In genomic region chr2:36277146-36277808, GRCh38 we compare ENCODE assay signal across 12 cellular contexts.
DNase-seq lines count a peak whose midpoint lies in the region; ATAC-seq, FAIRE-seq and TF ChIP-seq lines count a peak whose summit lies in the region.
"Had no signal": no experiment of that assay in that cellular context is flagged by ENCODE, and none has a peak within 500 bp of the region (broad histone marks: within the 10 kb centered on the region; RNA-seq: fewer than 3 reads in every experiment).

No MANE protein-coding gene starts in this region.

- no peaks in the 10 kb centered on the region for H3K4me1 Mint-ChIP-seq in MCF 10A (ENCODE audit: insufficient read depth, unreplicated experiment)
- H3K4me1 Mint-ChIP-seq: CD4-positive, alpha-beta memory T cell had no signal

- H3K4me3 Mint-ChIP-seq in MCF 10A (ENCODE audit: unreplicated experiment): no peak overlapping the region
- H3K4me3 Mint-ChIP-seq: activated CD4-positive, alpha-beta T cell treated with anti-CD3 and anti-CD28 coated beads, Interleukin-2, amount 10 ng/mL, durations not matched to agents 7 days and 5 days; CD4-positive, alpha-beta memory T cell had no signal

- no peak overlapping the region for H2AFZ ChIP-seq in endothelial cell of umbilical vein (ENCODE audit: low read depth, low read length)

- TF ChIP-seq CTCF in MCF 10A (IDR thresholded peaks at IDR 0.05; ENCODE audit: unreplicated experiment) (no peak), breast epithelium (IDR thresholded peaks at IDR 0.05) (no peak), endothelial cell of umbilical vein (IDR thresholded peaks at IDR 0.05; ENCODE audit: extremely low read depth in 1 of 2, insufficient read depth in 1 of 2, low read depth in 1 of 2, low read length in 2 of 2) (no peak), upper lobe of left lung (IDR thresholded peaks at IDR 0.05) (no peak)

- H4K20me1 ChIP-seq in endothelial cell of umbilical vein (replicated peaks; ENCODE audit: control insufficient read depth, extremely low read depth, insufficient read depth, low read length): no peaks in the 10 kb centered on the region

- no peaks in the 10 kb centered on the region for H3K4me1 ChIP-seq in breast epithelium
- no peaks in the 10 kb centered on the region for H3K4me1 ChIP-seq in endothelial cell of umbilical vein (ENCODE audit: control insufficient read depth, extremely low read depth, insufficient read depth, low read length)
- H3K4me1 ChIP-seq in upper lobe of left lung: no peaks in the 10 kb centered on the region
- H3K4me1 ChIP-seq: heart left ventricle had no signal

- peak; percentile 68 for DNase-seq in MCF 10A (ENCODE audit: unreplicated experiment)
- no peak for DNase-seq in breast epithelium (ENCODE audit: low spot score in 2 of 2)
- DNase-seq in NCI-H226: peak; percentile 80
- peak; percentile 44 for DNase-seq in endothelial cell of umbilical vein (ENCODE audit: low read depth, low spot score)
- DNase-seq in stromal cell of bone marrow (ENCODE audit: low read depth): peak; percentile 78
- no peak for DNase-seq in upper lobe of left lung
- DNase-seq in NCI-H2171 treated with DMSO at 0.1 percent for 48 hours (lab: John Stamatoyannopoulos, UW): no peak
- no peak for DNase-seq in NCI-H187 treated with DMSO at 0.1 percent for 48 hours (lab: John Stamatoyannopoulos, UW)
- DNase-seq: activated CD4-positive, alpha-beta T cell treated with anti-CD3 and anti-CD28 coated beads, Interleukin-2, amount 10 ng/mL, durations not matched to agents 7 days and 5 days; CD4-positive, alpha-beta memory T cell; heart left ventricle; NCI-H2081 had no signal

- WGBS in upper lobe of left lung, 2 donors: 83 to 88% methylated on average over 3 of the region's 3 CpGs

- no peaks in the 10 kb centered on the region for H3K79me2 ChIP-seq in endothelial cell of umbilical vein (ENCODE audit: control insufficient read depth, insufficient read depth, low read length)

- ATAC-seq in upper lobe of left lung (ENCODE audit: low FRiP score in 2 of 2): no peak
- ATAC-seq: heart left ventricle had no signal

- H3K9me1 ChIP-seq in endothelial cell of umbilical vein (replicated peaks; ENCODE audit: control insufficient read depth, extremely low read depth, insufficient read depth, low read length): no peaks in the 10 kb centered on the region

- TF ChIP-seq EP300 in upper lobe of left lung (IDR thresholded peaks at IDR 0.05): no peak

- H3K36me3 ChIP-seq in breast epithelium (no peaks in the 10 kb centered on the region), endothelial cell of umbilical vein (ENCODE audit: control insufficient read depth in 2 of 2, extremely low read depth in 1 of 2, insufficient read depth in 2 of 2, low read length in 2 of 2) (no peaks in the 10 kb centered on the region), upper lobe of left lung (no peaks in the 10 kb centered on the region)
- H3K36me3 ChIP-seq: heart left ventricle had no signal

- CTCF ChIA-PET in MCF 10A (lab: Yijun Ruan, JAX): interaction anchor here (0.7 to 1.3 kb wide), 3 partner anchors 14 to 1732 kb away, joined by 3 read pairs; no protein-coding TSS in a partner anchor
- CTCF ChIA-PET in endothelial cell of umbilical vein (lab: Charles Lee): no interaction called here

- dilution Hi-C loops in endothelial cell of umbilical vein (cut with MboI; ENCODE audit: extremely low pct_ligation_motif_present, low sequenced_read_pairs): no loop called here

- H3K9me3 Mint-ChIP-seq in MCF 10A (ENCODE audit: unreplicated experiment): no peaks in the 10 kb centered on the region

- H3K4me3 ChIP-seq in breast epithelium: no peak overlapping the region
- H3K4me3 ChIP-seq in endothelial cell of umbilical vein (replicated peaks in 1 of 3; ENCODE audit: insufficient read depth in 1 of 3, low read depth in 1 of 3, low read length in 3 of 3): no peak overlapping the region
- H3K4me3 ChIP-seq in upper lobe of left lung: no peak overlapping the region
- H3K4me3 ChIP-seq: heart left ventricle had no signal

- no peak overlapping the region for H3K4me2 ChIP-seq in endothelial cell of umbilical vein (ENCODE audit: insufficient read depth, low read length)

- intact Hi-C loops in MCF 10A (cut with micrococcal nuclease) (no loop called here), breast epithelium (cut with DNase I; ENCODE audit: low total_unique reads) (no loop called here), endothelial cell of umbilical vein (cut with micrococcal nuclease) (no loop called here)

- H3K9me3 ChIP-seq in breast epithelium (peaks cover 0 to 21% of the 10 kb centered on the region in 2 donors), endothelial cell of umbilical vein (replicated peaks; ENCODE audit: control insufficient read depth, insufficient read depth, low read length) (no peaks in the 10 kb centered on the region), upper lobe of left lung (no peaks in the 10 kb centered on the region)

- TF ChIP-seq POLR2A in breast epithelium (IDR thresholded peaks at IDR 0.05) (no peak), endothelial cell of umbilical vein (IDR thresholded peaks at IDR 0.05; ENCODE audit: low read depth, low read length) (no peak), upper lobe of left lung (IDR thresholded peaks at IDR 0.05) (no peak)

- H3K27ac Mint-ChIP-seq in MCF 10A (ENCODE audit: low read depth, unreplicated experiment): no peak overlapping the region
- H3K27ac Mint-ChIP-seq: activated CD4-positive, alpha-beta T cell treated with anti-CD3 and anti-CD28 coated beads, Interleukin-2, amount 10 ng/mL, durations not matched to agents 7 days and 5 days; CD4-positive, alpha-beta memory T cell had no signal

- BruUV-seq in MCF 10A (replicated peaks; lab: Mats Ljungman, UMichigan) (no TSS peak), endothelial cell of umbilical vein (replicated peaks; lab: Mats Ljungman, UMichigan) (no TSS peak)

- no peak overlapping the region for H3K27ac ChIP-seq in breast epithelium
- H3K27ac ChIP-seq in endothelial cell of umbilical vein (ENCODE audit: insufficient read depth, low read depth, low read length): no peak overlapping the region
- no peak overlapping the region for H3K27ac ChIP-seq in upper lobe of left lung
- H3K27ac ChIP-seq: heart left ventricle had no signal

- POLR2A ChIA-PET in MCF 10A (lab: Yijun Ruan, JAX): no interaction called here
- POLR2A ChIA-PET in endothelial cell of umbilical vein (lab: Charles Lee): no interaction called here

- no peaks in the 10 kb centered on the region for H3K36me3 Mint-ChIP-seq in MCF 10A (ENCODE audit: insufficient read depth, unreplicated experiment)
- H3K36me3 Mint-ChIP-seq: CD4-positive, alpha-beta memory T cell had no signal

- no peak for FAIRE-seq in endothelial cell of umbilical vein (lab: Jason Lieb, UNC)

- peaks cover 11% of the 10 kb centered on the region for H3K27me3 Mint-ChIP-seq in MCF 10A (ENCODE audit: insufficient read depth, unreplicated experiment)
- H3K27me3 Mint-ChIP-seq: activated CD4-positive, alpha-beta T cell treated with anti-CD3 and anti-CD28 coated beads, Interleukin-2, amount 10 ng/mL, durations not matched to agents 7 days and 5 days; CD4-positive, alpha-beta memory T cell had no signal

- H3K27me3 ChIP-seq in breast epithelium: no peaks in the 10 kb centered on the region
- H3K27me3 ChIP-seq in endothelial cell of umbilical vein (ENCODE audit: control insufficient read depth in 2 of 2, insufficient read depth in 2 of 2, low read length in 2 of 2): peaks cover 0 to under 1% of the 10 kb centered on the region in 2 experiments
- no peaks in the 10 kb centered on the region for H3K27me3 ChIP-seq in upper lobe of left lung

- H3K9ac ChIP-seq in endothelial cell of umbilical vein (replicated peaks; ENCODE audit: extremely low read depth, insufficient read depth, low read length): no peak overlapping the region

TF ChIP-seq in endothelial cell of umbilical vein, 7 proteins besides CTCF, POLR2A, EP300 and RAD21:
- TF ChIP-seq FOS (IDR thresholded peaks at IDR 0.05; ENCODE audit: borderline replicate concordance, insufficient read depth, low read length) (peak; percentile 77), POLR2AphosphoS5 (IDR thresholded peaks at IDR 0.05; ENCODE audit: insufficient read depth, low read depth, low read length) (no peak), GATA2 (IDR thresholded peaks at IDR 0.05; ENCODE audit: insufficient read depth, insufficient read length, low read depth, low read length) (no peak), JUN (IDR thresholded peaks at IDR 0.05; ENCODE audit: borderline replicate concordance, insufficient read depth, insufficient read length, low read depth) (no peak)

Comparison
In these comparisons a context has a peak if more than half of its experiments do, and no peak if none do; other contexts are left out.
1. DNase-seq: peak in MCF 10A (single experiment), NCI-H226 (single experiment), endothelial cell of umbilical vein (single experiment) and stromal cell of bone marrow (single experiment); none in breast epithelium (0 of 2), upper lobe of left lung (0 of 2), NCI-H2171 treated with DMSO at 0.1 percent for 48 hours (single experiment) and NCI-H187 treated with DMSO at 0.1 percent for 48 hours (single experiment).